Comparison of ENCODE assay signal across 8 cellular contexts in the genomic region with DNA sequence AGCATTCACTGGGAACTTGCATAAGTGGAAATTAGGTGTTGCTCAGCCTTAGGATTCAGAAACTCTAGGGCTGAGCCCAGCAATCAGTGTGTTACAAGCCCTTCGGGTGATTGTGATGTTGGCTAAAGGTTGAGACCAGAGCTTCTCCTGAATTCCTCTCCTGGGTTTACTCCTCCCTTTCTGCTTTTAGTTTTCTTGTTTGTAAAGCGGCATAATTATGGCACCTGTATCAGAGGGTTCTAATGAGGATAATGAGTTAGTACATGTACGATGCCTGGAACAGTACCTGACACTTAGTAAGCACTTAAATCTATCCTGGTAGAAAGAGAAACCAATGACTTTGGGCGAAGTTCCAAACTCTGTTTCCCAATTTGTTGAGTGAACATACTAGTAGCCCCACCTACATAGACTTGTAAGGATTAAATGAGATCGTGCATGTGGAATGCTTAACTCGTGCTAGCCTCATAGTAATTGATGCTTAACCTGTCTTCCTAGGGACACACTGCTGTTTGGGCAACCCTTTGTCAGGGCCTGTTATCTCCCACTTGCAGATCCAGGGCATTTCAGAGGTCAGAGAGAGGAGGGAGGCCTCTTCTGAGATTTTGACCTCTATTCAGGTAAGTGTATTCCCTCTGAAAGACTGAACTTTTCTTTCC. TPM values are rescaled to one million over a fixed set of nuclear protein-coding genes. Genes with fewer than 3 reads are reported as not detected.
DNase-seq lines count a peak whose midpoint lies in the region; ATAC-seq, FAIRE-seq and TF ChIP-seq lines count a peak whose summit lies in the region.

No MANE protein-coding gene starts in this region.

- FAIRE-seq in astrocyte (lab: Jason Lieb, UNC) = no peak
- no peak for FAIRE-seq in RCC 7860 (lab: Jason Lieb, UNC)

- H3K9me3 Mint-ChIP-seq in astrocyte (ENCODE audit: unreplicated experiment) = no peaks in the 10 kb centered on the region
- no peaks in the 10 kb centered on the region for H3K9me3 Mint-ChIP-seq in memory B cell

- DNase-seq in A673 (ENCODE audit: low spot score) (no peak), HCT116 (ENCODE audit: low read depth, low spot score) (no peak), astrocyte (ENCODE audit: low read depth) (no peak), memory B cell (ENCODE audit: low spot score in 2 of 2) (no peak), RCC 7860 (ENCODE audit: low spot score) (no peak), DMS153 (lab: John Stamatoyannopoulos, UW) (no peak), T1000 (lab: John Stamatoyannopoulos, UW) (no peak), left lung (no peak)

- H3K9ac ChIP-seq in HCT116 (ENCODE audit: low read length) (peak overlapping the region; percentile 78), astrocyte (ENCODE audit: low read length) (no peak overlapping the region)

- peaks cover 35% of the 10 kb centered on the region for H3K79me2 ChIP-seq in HCT116 (ENCODE audit: insufficient read depth, low read length)
- H3K79me2 ChIP-seq in astrocyte (ENCODE audit: insufficient read depth, low read length) = peaks cover 29% of the 10 kb centered on the region

- CTCF ChIA-PET in A673 (lab: Charles Lee) = no interaction called here
- CTCF ChIA-PET in HCT116 (lab: Charles Lee) = no interaction called here

- H2AFZ ChIP-seq in HCT116 (ENCODE audit: low read depth, low read length, poor library complexity, severe bottlenecking) = no peak overlapping the region
- peak overlapping the region; percentile 91 for H2AFZ ChIP-seq in astrocyte (ENCODE audit: low read depth, low read length)

- H3K4me1 Mint-ChIP-seq in astrocyte (ENCODE audit: low read depth, unreplicated experiment) (peaks cover 19% of the 10 kb centered on the region), memory B cell (peaks cover 20% of the 10 kb centered on the region)

- H4K20me1 ChIP-seq in HCT116 (ENCODE audit: insufficient read depth) (peaks cover 24% of the 10 kb centered on the region), astrocyte (ENCODE audit: insufficient read depth, low read length) (peaks cover 28% of the 10 kb centered on the region)

- peak overlapping the region; percentile 84 for H3K27ac ChIP-seq in A673 (ENCODE audit: low read depth, low read length, poor library complexity, severe bottlenecking)
- peak overlapping the region; percentile 92 for H3K27ac ChIP-seq in HCT116 (ENCODE audit: low read depth, low read length)
- H3K27ac ChIP-seq in astrocyte (ENCODE audit: low read depth, low read length) = no peak overlapping the region
- peak overlapping the region in 1 of 2 donors; percentile 92 for H3K27ac ChIP-seq in left lung

- peak overlapping the region; percentile 80 for H3K4me3 Mint-ChIP-seq in astrocyte (ENCODE audit: unreplicated experiment)
- H3K4me3 Mint-ChIP-seq in memory B cell = peak overlapping the region; percentile 47

- H3K4me1 ChIP-seq in A673 (ENCODE audit: insufficient read depth, low read length, poor library complexity, severe bottlenecking) (peaks cover 20% of the 10 kb centered on the region), HCT116 (ENCODE audit: control insufficient read depth in 1 of 2, insufficient read depth in 2 of 2, low read length in 2 of 2) (peaks cover 21 to 32% of the 10 kb centered on the region in 2 experiments), astrocyte (ENCODE audit: insufficient read depth, low read length) (peaks cover 19% of the 10 kb centered on the region), left lung (peaks cover 7 to 22% of the 10 kb centered on the region in 2 donors)

- BruUV-seq in A673 (replicated peaks; lab: Mats Ljungman, UMichigan) (no TSS peak), HCT116 (replicated peaks; lab: Mats Ljungman, UMichigan) (no TSS peak)

- no peak overlapping the region for H3K27ac Mint-ChIP-seq in astrocyte (ENCODE audit: unreplicated experiment)
- peak overlapping the region; percentile 100 for H3K27ac Mint-ChIP-seq in memory B cell

- POLR2A ChIA-PET in A673 (lab: Charles Lee; ENCODE audit: low non-redundant PET) (no interaction called here), HCT116 (lab: Charles Lee) (interaction anchor here (1.4 to 3.6 kb wide), 4 partner anchors 11 to 180 kb away, joined by 3 to 48 read pairs (median 11); a partner anchor contains a TSS)

- RAD21 ChIA-PET in HCT116 (lab: Charles Lee; ENCODE audit: low non-redundant PET in 1 of 2, low total read pairs in 2 of 2, uncharacterized antibody in 2 of 2, unreplicated experiment in 2 of 2) = interaction anchor here in 1 of 2 experiments (1.1 to 1.2 kb wide), 2 partner anchors 50 to 179 kb away, joined by 3 to 5 read pairs; a partner anchor contains a TSS

- ATAC-seq in HCT116 = no peak
- no peak for ATAC-seq in memory B cell (ENCODE audit: low read depth)
- ATAC-seq in left lung = no peak

- H3K4me3 ChIP-seq in A673 (ENCODE audit: low read depth, low read length, poor library complexity, severe bottlenecking) (no peak overlapping the region), HCT116 (replicated peaks in 1 of 2; ENCODE audit: low read depth in 1 of 2, low read length in 2 of 2) (no peak overlapping the region), astrocyte (ENCODE audit: insufficient read depth, low read depth, low read length) (peak overlapping the region; percentile 79), left lung (no peak overlapping the region)

- H3K9me3 ChIP-seq in A673 (ENCODE audit: low read depth, low read length, poor library complexity, severe bottlenecking) (no peaks in the 10 kb centered on the region), HCT116 (ENCODE audit: control insufficient read depth in 1 of 2, insufficient read depth in 1 of 2, low read depth in 1 of 2, low read length in 2 of 2) (no peaks in the 10 kb centered on the region), astrocyte (ENCODE audit: insufficient read depth, low read depth, low read length) (no peaks in the 10 kb centered on the region), left lung (no peaks in the 10 kb centered on the region)

- intact Hi-C loops in A673 (cut with micrococcal nuclease; ENCODE audit: unreplicated experiment) = loop anchor here (2.0 kb wide), 1 partner anchor 49 kb away; no protein-coding TSS in a partner anchor
- intact Hi-C loops in HCT116 (cut with micrococcal nuclease) = no loop called here
- intact Hi-C loops in left lung (cut with DNase I) = no loop called here

- H3K36me3 Mint-ChIP-seq in astrocyte (ENCODE audit: low read depth, unreplicated experiment) (peaks cover 3% of the 10 kb centered on the region), memory B cell (peaks cover 25% of the 10 kb centered on the region)

- no peaks in the 10 kb centered on the region for H3K9me2 ChIP-seq in HCT116 (ENCODE audit: insufficient read depth)

- H3K27me3 Mint-ChIP-seq in astrocyte (ENCODE audit: low read depth, unreplicated experiment) (no peaks in the 10 kb centered on the region), memory B cell (no peaks in the 10 kb centered on the region)

- no peak for TF ChIP-seq RAD21 in HCT116 (IDR thresholded peaks at IDR 0.05; ENCODE audit: low read depth)

- no peak for TF ChIP-seq CTCF in A673 (conservative IDR thresholded peaks at IDR 0.05; ENCODE audit: low read depth, low read length)
- no peak for TF ChIP-seq CTCF in HCT116 (IDR thresholded peaks at IDR 0.05 in 2 of 3, conservative IDR thresholded peaks at IDR 0.05 in 1 of 3; ENCODE audit: borderline replicate concordance in 1 of 3, insufficient read depth in 1 of 3, low read depth in 2 of 3, low read length in 2 of 3)
- TF ChIP-seq CTCF in astrocyte (IDR thresholded peaks at IDR 0.05; ENCODE audit: insufficient read depth, low read depth, low read length) = no peak
- TF ChIP-seq CTCF in left lung (IDR thresholded peaks at IDR 0.05) = no peak

- H3K27me3 ChIP-seq in A673 (replicated peaks; ENCODE audit: insufficient read depth, low read depth, low read length, poor library complexity) (no peaks in the 10 kb centered on the region), HCT116 (ENCODE audit: insufficient read depth, low read length) (no peaks in the 10 kb centered on the region), astrocyte (ENCODE audit: insufficient read depth, low read length) (no peaks in the 10 kb centered on the region), left lung (no peaks in the 10 kb centered on the region)

- TF ChIP-seq POLR2A in HCT116 (IDR thresholded peaks at IDR 0.05; ENCODE audit: borderline replicate concordance, extremely low read depth, insufficient read depth, insufficient read length) = no peak

- peak overlapping the region; percentile 86 for H3K4me2 ChIP-seq in HCT116 (ENCODE audit: low read length)
- H3K4me2 ChIP-seq in astrocyte (ENCODE audit: low read length) = peak overlapping the region; percentile 90

- H3K36me3 ChIP-seq in A673 (ENCODE audit: insufficient read depth, low read length, poor library complexity, severe bottlenecking) (peaks cover 12% of the 10 kb centered on the region), HCT116 (ENCODE audit: control insufficient read depth in 1 of 2, insufficient read depth in 2 of 2, low read length in 2 of 2) (peaks cover 10 to 28% of the 10 kb centered on the region in 2 experiments; a peak in 3 of 4 replicates), astrocyte (ENCODE audit: insufficient read depth, low read length) (no peaks in the 10 kb centered on the region), left lung (peaks cover 0 to 3% of the 10 kb centered on the region in 2 donors)

TF ChIP-seq in HCT116, 20 proteins besides CTCF, POLR2A, EP300 and RAD21 (continues in another document):
- TF ChIP-seq EZH2 (IDR thresholded peaks at IDR 0.05) (no peak), SRF (IDR thresholded peaks at IDR 0.05; ENCODE audit: low read depth) (no peak), POLR2AphosphoS5 (IDR thresholded peaks at IDR 0.05; ENCODE audit: low read depth, low read length) (peak; percentile 24; the same call in 1 of the 2 replicates), JUND (IDR thresholded peaks at IDR 0.05) (no peak), EGR1 (IDR thresholded peaks at IDR 0.05; ENCODE audit: low read depth) (no peak)
- TF ChIP-seq, protein P1, sequence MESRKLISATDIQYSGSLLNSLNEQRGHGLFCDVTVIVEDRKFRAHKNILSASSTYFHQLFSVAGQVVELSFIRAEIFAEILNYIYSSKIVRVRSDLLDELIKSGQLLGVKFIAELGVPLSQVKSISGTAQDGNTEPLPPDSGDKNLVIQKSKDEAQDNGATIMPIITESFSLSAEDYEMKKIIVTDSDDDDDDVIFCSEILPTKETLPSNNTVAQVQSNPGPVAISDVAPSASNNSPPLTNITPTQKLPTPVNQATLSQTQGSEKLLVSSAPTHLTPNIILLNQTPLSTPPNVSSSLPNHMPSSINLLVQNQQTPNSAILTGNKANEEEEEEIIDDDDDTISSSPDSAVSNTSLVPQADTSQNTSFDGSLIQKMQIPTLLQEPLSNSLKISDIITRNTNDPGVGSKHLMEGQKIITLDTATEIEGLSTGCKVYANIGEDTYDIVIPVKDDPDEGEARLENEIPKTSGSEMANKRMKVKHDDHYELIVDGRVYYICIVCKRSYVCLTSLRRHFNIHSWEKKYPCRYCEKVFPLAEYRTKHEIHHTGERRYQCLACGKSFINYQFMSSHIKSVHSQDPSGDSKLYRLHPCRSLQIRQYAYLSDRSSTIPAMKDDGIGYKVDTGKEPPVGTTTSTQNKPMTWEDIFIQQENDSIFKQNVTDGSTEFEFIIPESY (IDR thresholded peaks at IDR 0.05; ENCODE audit: extremely low read depth, insufficient replicate concordance, low read length) = no peak

RNA-seq across cellular contexts. Expression of a gene that starts 0.9 kb away (rescaled TPM):
- 144 and 146 TPM in 2 replicates for total RNA-seq in A673 (2021)
- 1,402 TPM for total RNA-seq in HCT116 (2021; ENCODE audit: unreplicated experiment)
- polyA plus RNA-seq in HCT116 (2012) = 1,219 and 1,280 TPM in 2 replicates
- 171 and 254 TPM in 2 replicates for total RNA-seq in astrocyte
- 100 to 1,000 TPM; 315 to 328 TPM for total RNA-seq in left lung
